Comparison of ENCODE assay signal across 15 cellular contexts in genomic region chr7:80187727-80188126, GRCh38. TPM values are rescaled to one million over a fixed set of nuclear protein-coding genes. Genes with fewer than 3 reads are reported as not detected.
"Had no signal": no experiment of that assay in that cellular context is flagged by ENCODE, and none has a peak within 500 bp of the region (broad histone marks: within the 10 kb centered on the region; RNA-seq: fewer than 3 reads in every experiment).

No MANE protein-coding gene starts in this region.

- H3K4me1 ChIP-seq: parathyroid adenoma had no signal

- H3K9me3 ChIP-seq: body of pancreas, upper lobe of left lung had no signal

- ATAC-seq: body of pancreas; left colon; stimulated activated effector memory CD8-positive, alpha-beta T cell treated with anti-CD3 and anti-CD28 coated beads, Interleukin-12 subunit alpha, Interleukin-12 subunit beta, amount 100 ng/mL, for 72 hours had no signal

- H3K4me1 Mint-ChIP-seq: activated CD4-positive, alpha-beta memory T cell treated with anti-CD3 and anti-CD28 coated beads, Interleukin-2, amount 10 ng/mL, durations not matched to agents 7 days and 5 days; activated naive CD4-positive, alpha-beta T cell treated with anti-CD3 and anti-CD28 coated beads, Interleukin-2, amount 50 U/mL, for 24 hours; central memory CD8-positive, alpha-beta T cell; immature natural killer cell; naive B cell; stimulated activated effector memory CD8-positive, alpha-beta T cell treated with anti-CD3 and anti-CD28 coated beads, Interleukin-12 subunit alpha, Interleukin-12 subunit beta, amount 100 ng/mL, for 72 hours had no signal

- H3K36me3 Mint-ChIP-seq: activated naive CD4-positive, alpha-beta T cell treated with anti-CD3 and anti-CD28 coated beads, Interleukin-2, amount 50 U/mL, for 24 hours; immature natural killer cell; naive B cell; stimulated activated effector memory CD8-positive, alpha-beta T cell treated with anti-CD3 and anti-CD28 coated beads, Interleukin-12 subunit alpha, Interleukin-12 subunit beta, amount 100 ng/mL, for 72 hours had no signal

- H3K27ac Mint-ChIP-seq: activated CD4-positive, alpha-beta memory T cell treated with anti-CD3 and anti-CD28 coated beads, Interleukin-2, amount 10 ng/mL, durations not matched to agents 7 days and 5 days; activated naive CD4-positive, alpha-beta T cell treated with anti-CD3 and anti-CD28 coated beads, Interleukin-2, amount 50 U/mL, for 24 hours; activated T-cell treated with anti-CD3 and anti-CD28 coated beads, Interleukin-2, amount 50 U/mL, for 24 hours; dendritic cell treated with granulocyte-macrophage colony-stimulating factor and Interleukin-4, amounts not matched to agents 40 ng/mL and 50 ng/mL, for 4 days; immature natural killer cell; stimulated activated effector memory CD8-positive, alpha-beta T cell treated with anti-CD3 and anti-CD28 coated beads, Interleukin-12 subunit alpha, Interleukin-12 subunit beta, amount 100 ng/mL, for 72 hours had no signal

- H3K27ac ChIP-seq: body of pancreas, parathyroid adenoma, WERI-Rb-1 had no signal

- H3K36me3 ChIP-seq: upper lobe of left lung, WERI-Rb-1 had no signal

- H3K27me3 Mint-ChIP-seq: activated CD4-positive, alpha-beta memory T cell treated with anti-CD3 and anti-CD28 coated beads, Interleukin-2, amount 10 ng/mL, durations not matched to agents 7 days and 5 days; activated naive CD4-positive, alpha-beta T cell treated with anti-CD3 and anti-CD28 coated beads, Interleukin-2, amount 50 U/mL, for 24 hours; activated T-cell treated with anti-CD3 and anti-CD28 coated beads, Interleukin-2, amount 50 U/mL, for 24 hours; central memory CD8-positive, alpha-beta T cell; dendritic cell treated with granulocyte-macrophage colony-stimulating factor and Interleukin-4, amounts not matched to agents 40 ng/mL and 50 ng/mL, for 4 days; naive B cell had no signal

- H3K4me3 ChIP-seq: body of pancreas, upper lobe of left lung had no signal

- H3K9me3 Mint-ChIP-seq: activated naive CD4-positive, alpha-beta T cell treated with anti-CD3 and anti-CD28 coated beads, Interleukin-2, amount 50 U/mL, for 24 hours had no signal

- H3K27me3 ChIP-seq: body of pancreas, upper lobe of left lung had no signal

- DNase-seq: activated CD4-positive, alpha-beta memory T cell treated with anti-CD3 and anti-CD28 coated beads, Interleukin-2, amount 10 ng/mL, durations not matched to agents 7 days and 5 days; activated CD4-positive, alpha-beta T cell treated with anti-CD3 and anti-CD28 coated beads for 4 hours; activated T-cell treated with anti-CD3 and anti-CD28 coated beads, Interleukin-2, amount 50 U/mL, for 24 hours; body of pancreas; immature natural killer cell; left colon; naive B cell; retina; upper lobe of left lung; WERI-Rb-1 had no signal

- H3K4me3 Mint-ChIP-seq: activated CD4-positive, alpha-beta memory T cell treated with anti-CD3 and anti-CD28 coated beads, Interleukin-2, amount 10 ng/mL, durations not matched to agents 7 days and 5 days; activated naive CD4-positive, alpha-beta T cell treated with anti-CD3 and anti-CD28 coated beads, Interleukin-2, amount 50 U/mL, for 24 hours; activated T-cell treated with anti-CD3 and anti-CD28 coated beads, Interleukin-2, amount 50 U/mL, for 24 hours; central memory CD8-positive, alpha-beta T cell; dendritic cell treated with granulocyte-macrophage colony-stimulating factor and Interleukin-4, amounts not matched to agents 40 ng/mL and 50 ng/mL, for 4 days; immature natural killer cell; naive B cell; stimulated activated effector memory CD8-positive, alpha-beta T cell treated with anti-CD3 and anti-CD28 coated beads, Interleukin-12 subunit alpha, Interleukin-12 subunit beta, amount 100 ng/mL, for 72 hours had no signal

RNA-seq across cellular contexts. Expression of gene GNAI1, which starts 53.1 kb away (rescaled TPM):
- total RNA-seq: activated CD4-positive, alpha-beta memory T cell treated with anti-CD3 and anti-CD28 coated beads, Interleukin-2, amount 10 ng/mL, durations not matched to agents 7 days and 5 days had no signal
